12 cellular contexts compared by ENCODE assay signal in genomic region chr14:24356208-24356607, GRCh38. TPM values are rescaled to one million over a fixed set of nuclear protein-coding genes. Genes with fewer than 3 reads are reported as not detected.
"Had no signal": no experiment of that assay in that cellular context is flagged by ENCODE, and none has a peak within 500 bp of the region (broad histone marks: within the 10 kb centered on the region; RNA-seq: fewer than 3 reads in every experiment).

No MANE protein-coding gene starts in this region.

- H3K27ac ChIP-seq: GM23248 had no signal

- H3K4me2 ChIP-seq: GM23338 had no signal

- H3K9me3 ChIP-seq: HAP-1 had no signal

- H2AFZ ChIP-seq: GM23248, GM23338 had no signal

- ATAC-seq: GM23338, HCT116 had no signal

- H3K36me3 ChIP-seq: HAP-1 had no signal

- FAIRE-seq: H1, H54 had no signal

- H3K9ac ChIP-seq: GM23248 had no signal

- H3K4me3 ChIP-seq: GM23248, GM23338, HAP-1 had no signal

- H3K4me1 ChIP-seq: HAP-1 had no signal

- DNase-seq: GM23248, GOT3, H7, H9, HCEC 1CT, HFFc6 had no signal

RNA-seq across cellular contexts. Expression of gene RIPK3, which starts 16.4 kb away (rescaled TPM):
- total RNA-seq: H4, H7, HFFc6 had no signal

RNA-seq across cellular contexts. Expression of gene ADCY4, which starts 21.3 kb away (rescaled TPM):
- total RNA-seq: H4 had no signal
